1 cellular context compared by ENCODE assay signal in the genomic region with DNA sequence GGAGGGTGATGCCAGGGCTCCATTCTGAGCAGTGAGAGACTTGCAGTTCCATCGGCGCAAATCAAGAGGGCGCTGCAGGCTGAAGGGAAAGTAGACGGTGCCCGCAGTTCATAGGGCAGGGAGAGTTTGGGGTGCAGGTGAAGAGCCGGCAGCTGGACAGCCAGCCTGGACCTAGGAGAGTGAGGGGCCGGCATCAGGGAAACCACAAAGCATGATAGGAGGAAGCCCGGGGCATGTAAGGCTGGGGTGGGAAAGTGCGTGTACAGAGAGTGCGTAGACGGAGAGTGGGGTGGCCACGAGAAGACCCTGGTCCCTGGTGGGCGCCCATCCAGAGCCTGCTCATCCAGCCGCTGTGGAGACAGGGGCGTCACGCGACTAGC.
TF ChIP-seq lines count a peak whose summit lies in the region.

No MANE protein-coding gene starts in this region.

TF ChIP-seq in SK-N-SH, 30 proteins besides CTCF, POLR2A, EP300 and RAD21 (continued from another document):
- TF ChIP-seq RCOR1 (IDR thresholded peaks at IDR 0.05; ENCODE audit: low read length) = no peak
- TF ChIP-seq ZBTB33 (IDR thresholded peaks at IDR 0.05; ENCODE audit: borderline replicate concordance, low read depth) = no peak
